13 cellular contexts compared by ENCODE assay signal in the genomic region with DNA sequence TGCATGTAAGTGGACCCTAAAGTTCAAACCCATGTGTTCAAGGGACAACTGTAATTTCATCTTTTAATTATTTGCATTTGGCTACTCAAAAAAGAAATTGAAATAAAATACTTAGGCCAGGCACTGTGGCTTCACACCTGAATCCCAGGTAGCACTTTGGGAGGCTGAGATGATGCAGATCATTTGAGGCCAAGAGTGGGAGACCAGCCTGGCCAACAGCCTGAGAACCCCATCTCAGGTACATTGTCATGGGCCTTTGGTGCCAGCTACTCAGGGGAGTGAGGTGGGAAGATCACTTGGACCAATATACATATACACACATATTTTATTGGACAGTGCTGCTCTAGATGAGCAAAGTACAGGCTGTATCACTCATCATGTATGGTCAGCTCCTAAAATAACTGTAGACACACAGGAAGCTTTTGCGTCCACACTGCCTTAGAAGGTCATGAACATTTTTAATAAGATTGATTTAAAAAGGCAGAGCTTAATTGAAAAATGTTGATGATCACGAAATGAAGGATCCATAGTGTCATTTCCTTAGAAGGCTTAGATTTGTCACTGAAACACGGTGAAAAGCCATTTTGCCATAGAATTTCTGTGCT. TPM values are rescaled to one million over a fixed set of nuclear protein-coding genes. Genes with fewer than 3 reads are reported as not detected.
DNase-seq lines count a peak whose midpoint lies in the region; ATAC-seq and TF ChIP-seq lines count a peak whose summit lies in the region.
"Had no signal": no experiment of that assay in that cellular context is flagged by ENCODE, and none has a peak within 500 bp of the region (broad histone marks: within the 10 kb centered on the region; RNA-seq: fewer than 3 reads in every experiment).

No MANE protein-coding gene starts in this region.

- peaks cover 9% of the 10 kb centered on the region for H4K20me1 ChIP-seq in GM23338 (replicated peaks; ENCODE audit: insufficient read depth)

- no peak for DNase-seq in activated CD8-positive, alpha-beta T cell treated with anti-CD3 and anti-CD28 coated beads for 36 hours
- no peak for DNase-seq in activated CD8-positive, alpha-beta T cell treated with anti-CD3 and anti-CD28 coated beads, Interleukin-2, amount 10 ng/mL, durations not matched to agents 7 days and 5 days
- DNase-seq in GM23338 (ENCODE audit: low spot score) (no peak), WTC11 (ENCODE audit: low spot score) (no peak), GM10266 (ENCODE audit: extremely low spot score) (no peak), colonic mucosa (no peak)
- no peak for DNase-seq in naive thymus-derived CD4-positive, alpha-beta T cell
- DNase-seq: head of caudate nucleus, NCI-H524 had no signal

- no peak overlapping the region for H3K9ac ChIP-seq in colonic mucosa (ENCODE audit: low read depth in 2 of 2, low read length in 2 of 2)

- peak overlapping the region; percentile 52 for H3K27ac Mint-ChIP-seq in activated CD8-positive, alpha-beta T cell treated with anti-CD3 and anti-CD28 coated beads for 36 hours
- no peak overlapping the region for H3K27ac Mint-ChIP-seq in activated CD8-positive, alpha-beta T cell treated with anti-CD3 and anti-CD28 coated beads, Interleukin-2, amount 10 ng/mL, durations not matched to agents 7 days and 5 days
- H3K27ac Mint-ChIP-seq in GM23338 (no peak overlapping the region), WTC11 (peak overlapping the region; percentile 53; the same call in 1 of the 2 replicates)
- H3K27ac Mint-ChIP-seq in naive thymus-derived CD4-positive, alpha-beta T cell = peak overlapping the region in 7 of 9 donors; percentile 7 to 83 (median 47)

- H3K4me3 Mint-ChIP-seq in activated CD8-positive, alpha-beta T cell treated with anti-CD3 and anti-CD28 coated beads for 36 hours = no peak overlapping the region
- H3K4me3 Mint-ChIP-seq in activated CD8-positive, alpha-beta T cell treated with anti-CD3 and anti-CD28 coated beads, Interleukin-2, amount 10 ng/mL, durations not matched to agents 7 days and 5 days = no peak overlapping the region
- H3K4me3 Mint-ChIP-seq in GM23338 = no peak overlapping the region
- no peak overlapping the region for H3K4me3 Mint-ChIP-seq in WTC11
- H3K4me3 Mint-ChIP-seq in naive thymus-derived CD4-positive, alpha-beta T cell = no peak overlapping the region
- H3K4me3 Mint-ChIP-seq: brain had no signal

- H3K4me2 ChIP-seq in GM23338 = no peak overlapping the region

- no peak for TF ChIP-seq CTCF in activated CD8-positive, alpha-beta T cell treated with anti-CD3 and anti-CD28 coated beads for 36 hours (IDR thresholded peaks at IDR 0.05)
- no peak for TF ChIP-seq CTCF in GM23338 (conservative IDR thresholded peaks at IDR 0.05; ENCODE audit: low read depth in 2 of 2)
- no peak for TF ChIP-seq CTCF in WTC11 (IDR thresholded peaks at IDR 0.05)
- TF ChIP-seq CTCF in GM10266 (IDR thresholded peaks at IDR 0.05; ENCODE audit: control insufficient read depth, insufficient read depth, low read depth, missing control alignments) = no peak
- no peak for TF ChIP-seq CTCF in colonic mucosa (IDR thresholded peaks at IDR 0.05)

- H3K4me3 ChIP-seq in GM23338 (no peak overlapping the region), colonic mucosa (no peak overlapping the region)
- no peak overlapping the region for H3K4me3 ChIP-seq in naive thymus-derived CD4-positive, alpha-beta T cell (ENCODE audit: low read length)
- H3K4me3 ChIP-seq: right atrium auricular region had no signal

- peaks cover 24% of the 10 kb centered on the region for H3K4me1 Mint-ChIP-seq in activated CD8-positive, alpha-beta T cell treated with anti-CD3 and anti-CD28 coated beads for 36 hours (ENCODE audit: low read depth)
- peaks cover 27% of the 10 kb centered on the region for H3K4me1 Mint-ChIP-seq in activated CD8-positive, alpha-beta T cell treated with anti-CD3 and anti-CD28 coated beads, Interleukin-2, amount 10 ng/mL, durations not matched to agents 7 days and 5 days (ENCODE audit: low read depth)
- H3K4me1 Mint-ChIP-seq in GM23338 = peaks cover 20% of the 10 kb centered on the region
- peaks cover 20% of the 10 kb centered on the region for H3K4me1 Mint-ChIP-seq in WTC11
- H3K4me1 Mint-ChIP-seq in naive thymus-derived CD4-positive, alpha-beta T cell = peaks cover 22 to 39% (median 33%) of the 10 kb centered on the region in 7 donors

- H3K4me1 ChIP-seq in GM23338 (ENCODE audit: insufficient read depth) (peaks cover 5% of the 10 kb centered on the region), colonic mucosa (peaks cover 7% of the 10 kb centered on the region)
- H3K4me1 ChIP-seq in naive thymus-derived CD4-positive, alpha-beta T cell (ENCODE audit: control insufficient read depth in 2 of 2, insufficient read depth in 2 of 2, low read length in 2 of 2) = peaks cover 6 to 15% of the 10 kb centered on the region in 2 donors

- H3F3A ChIP-seq in GM23338 (replicated peaks; ENCODE audit: low read depth) = peaks cover 43% of the 10 kb centered on the region

- no peaks in the 10 kb centered on the region for H3K9me3 Mint-ChIP-seq in activated CD8-positive, alpha-beta T cell treated with anti-CD3 and anti-CD28 coated beads for 36 hours
- H3K9me3 Mint-ChIP-seq in activated CD8-positive, alpha-beta T cell treated with anti-CD3 and anti-CD28 coated beads, Interleukin-2, amount 10 ng/mL, durations not matched to agents 7 days and 5 days (ENCODE audit: insufficient read depth) = no peaks in the 10 kb centered on the region
- H3K9me3 Mint-ChIP-seq in GM23338 (no peaks in the 10 kb centered on the region), WTC11 (no peaks in the 10 kb centered on the region)
- peaks cover 0 to 2% (median 0%) of the 10 kb centered on the region in 11 donors for H3K9me3 Mint-ChIP-seq in naive thymus-derived CD4-positive, alpha-beta T cell
- H3K9me3 Mint-ChIP-seq: activated T-helper 17 cell treated with anti-CD3 and anti-CD28 coated beads, Interleukin-2, amount 50 U/mL, for 72 hours had no signal

- no peaks in the 10 kb centered on the region for H3K27me3 ChIP-seq in GM23338 (ENCODE audit: insufficient read depth)
- no peaks in the 10 kb centered on the region for H3K27me3 ChIP-seq in naive thymus-derived CD4-positive, alpha-beta T cell (ENCODE audit: control insufficient read depth in 2 of 2, insufficient read depth in 2 of 2, low read length in 2 of 2)
- H3K27me3 ChIP-seq in colonic mucosa = no peaks in the 10 kb centered on the region
- H3K27me3 ChIP-seq: right atrium auricular region had no signal

- CTCF ChIA-PET in activated CD8-positive, alpha-beta T cell treated with anti-CD3 and anti-CD28 coated beads for 36 hours (lab: Charles Lee) = interaction anchor here (0.8 to 1.3 kb wide), 3 partner anchors 8 to 32 kb away, joined by 3 to 4 read pairs (median 3); no protein-coding TSS in a partner anchor
- CTCF ChIA-PET in activated CD8-positive, alpha-beta T cell treated with anti-CD3 and anti-CD28 coated beads, Interleukin-2, amount 10 ng/mL, durations not matched to agents 7 days and 5 days (lab: Charles Lee) = interaction anchor here (1.3 kb wide), 2 partner anchors 9 to 19 kb away, joined by 3 to 4 read pairs; no protein-coding TSS in a partner anchor
- CTCF ChIA-PET in WTC11 (lab: Charles Lee) = no interaction called here
- CTCF ChIA-PET in naive thymus-derived CD4-positive, alpha-beta T cell (lab: Charles Lee) = no interaction called here

- H3K36me3 ChIP-seq in GM23338 (ENCODE audit: insufficient read depth) = peaks cover 47% of the 10 kb centered on the region
- H3K36me3 ChIP-seq in naive thymus-derived CD4-positive, alpha-beta T cell (ENCODE audit: control insufficient read depth in 2 of 3, insufficient read depth in 3 of 3, low read length in 3 of 3) = peaks cover 20 to 49% (median 25%) of the 10 kb centered on the region in 3 experiments
- H3K36me3 ChIP-seq in colonic mucosa = peaks cover 30% of the 10 kb centered on the region

- H3K27ac ChIP-seq in GM23338 (ENCODE audit: low read depth) (peak overlapping the region; percentile 47; the same call in 1 of the 2 replicates), colonic mucosa (no peak overlapping the region)
- no peak overlapping the region for H3K27ac ChIP-seq in naive thymus-derived CD4-positive, alpha-beta T cell (ENCODE audit: low read depth, low read length)
- H3K27ac ChIP-seq: right atrium auricular region had no signal

- intact Hi-C loops in activated CD8-positive, alpha-beta T cell treated with anti-CD3 and anti-CD28 coated beads for 36 hours (cut with micrococcal nuclease) = no loop called here
- intact Hi-C loops in naive thymus-derived CD4-positive, alpha-beta T cell (cut with micrococcal nuclease) = loop anchor here in 1 of 2 donors (5.0 kb wide), 1 partner anchor 1921 kb away; a partner anchor contains a TSS
- intact Hi-C loops in colonic mucosa (cut with DNase I) = no loop called here

- H3K79me2 ChIP-seq in GM23338 (replicated peaks; ENCODE audit: insufficient read depth) = peaks cover 23% of the 10 kb centered on the region

- no peak overlapping the region for H2AFZ ChIP-seq in GM23338

- peaks cover 58% of the 10 kb centered on the region for H3K36me3 Mint-ChIP-seq in activated CD8-positive, alpha-beta T cell treated with anti-CD3 and anti-CD28 coated beads for 36 hours (ENCODE audit: low read depth)
- H3K36me3 Mint-ChIP-seq in activated CD8-positive, alpha-beta T cell treated with anti-CD3 and anti-CD28 coated beads, Interleukin-2, amount 10 ng/mL, durations not matched to agents 7 days and 5 days (ENCODE audit: low read depth) = peaks cover 69% of the 10 kb centered on the region
- H3K36me3 Mint-ChIP-seq in GM23338 (ENCODE audit: low read depth) (peaks cover 75% of the 10 kb centered on the region), WTC11 (peaks cover 41% of the 10 kb centered on the region)
- peaks cover 3 to 29% (median 24%) of the 10 kb centered on the region in 5 donors for H3K36me3 Mint-ChIP-seq in naive thymus-derived CD4-positive, alpha-beta T cell

- H3K9me3 ChIP-seq in naive thymus-derived CD4-positive, alpha-beta T cell (ENCODE audit: control insufficient read depth in 2 of 3, low read length in 3 of 3) = no peaks in the 10 kb centered on the region
- H3K9me3 ChIP-seq in colonic mucosa = no peaks in the 10 kb centered on the region
- H3K9me3 ChIP-seq: right atrium auricular region had no signal

- ATAC-seq in activated CD8-positive, alpha-beta T cell treated with anti-CD3 and anti-CD28 coated beads for 36 hours = no peak
- ATAC-seq in activated CD8-positive, alpha-beta T cell treated with anti-CD3 and anti-CD28 coated beads, Interleukin-2, amount 10 ng/mL, durations not matched to agents 7 days and 5 days = no peak
- no peak for ATAC-seq in GM23338
- no peak for ATAC-seq in WTC11
- no peak for ATAC-seq in naive thymus-derived CD4-positive, alpha-beta T cell
- ATAC-seq in GM19467 (IDR thresholded peaks at IDR 0.05; ENCODE audit: unreplicated experiment) = no peak
- ATAC-seq: activated T-helper 17 cell treated with anti-CD3 and anti-CD28 coated beads, Interleukin-2, amount 50 U/mL, for 72 hours had no signal

- H3K9me2 ChIP-seq in GM23338 (ENCODE audit: insufficient read depth) = no peaks in the 10 kb centered on the region

- POLR2A ChIA-PET in activated CD8-positive, alpha-beta T cell treated with anti-CD3 and anti-CD28 coated beads for 36 hours (lab: Charles Lee) = interaction anchor here (0.7 to 9.1 kb wide), 4 partner anchors 10 to 291 kb away, joined by 3 to 179 read pairs (median 55); a partner anchor contains a TSS
- POLR2A ChIA-PET in activated CD8-positive, alpha-beta T cell treated with anti-CD3 and anti-CD28 coated beads, Interleukin-2, amount 10 ng/mL, durations not matched to agents 7 days and 5 days (lab: Charles Lee) = interaction anchor here (0.7 to 7.9 kb wide), 3 partner anchors 9 to 23 kb away, joined by 3 to 187 read pairs (median 4); a partner anchor contains a TSS
- POLR2A ChIA-PET in WTC11 (lab: Charles Lee) = interaction anchor here (0.5 kb wide), 1 partner anchor 1088 kb away, joined by 3 read pairs; no protein-coding TSS in a partner anchor
- POLR2A ChIA-PET in naive thymus-derived CD4-positive, alpha-beta T cell (lab: Charles Lee) = interaction anchor here (0.5 to 9.6 kb wide), 5 partner anchors 10 to 1116 kb away, joined by 3 to 115 read pairs (median 4); a partner anchor contains a TSS

- no peaks in the 10 kb centered on the region for H3K27me3 Mint-ChIP-seq in activated CD8-positive, alpha-beta T cell treated with anti-CD3 and anti-CD28 coated beads for 36 hours
- H3K27me3 Mint-ChIP-seq in activated CD8-positive, alpha-beta T cell treated with anti-CD3 and anti-CD28 coated beads, Interleukin-2, amount 10 ng/mL, durations not matched to agents 7 days and 5 days (ENCODE audit: low read depth) = no peaks in the 10 kb centered on the region
- peaks cover 13% of the 10 kb centered on the region for H3K27me3 Mint-ChIP-seq in GM23338 (ENCODE audit: insufficient read depth, low read depth, poor library complexity)
- H3K27me3 Mint-ChIP-seq in WTC11 (ENCODE audit: low read depth) = no peaks in the 10 kb centered on the region
- no peaks in the 10 kb centered on the region for H3K27me3 Mint-ChIP-seq in naive thymus-derived CD4-positive, alpha-beta T cell
- H3K27me3 Mint-ChIP-seq: activated T-helper 17 cell treated with anti-CD3 and anti-CD28 coated beads, Interleukin-2, amount 50 U/mL, for 72 hours had no signal

RNA-seq across cellular contexts. Expression of a gene that starts 2.5 kb away (rescaled TPM):
- 10 to 100 TPM; 28.0 to 28.5 TPM for total RNA-seq in activated CD8-positive, alpha-beta T cell treated with anti-CD3 and anti-CD28 coated beads for 36 hours
- total RNA-seq in activated CD8-positive, alpha-beta T cell treated with anti-CD3 and anti-CD28 coated beads, Interleukin-2, amount 10 ng/mL, durations not matched to agents 7 days and 5 days = 10 to 100 TPM; 41.3 to 45.3 TPM
- total RNA-seq in GM23338 (2014; rRNA removed; shearing (Covaris generic)) = 21.7 and 39.0 TPM in 2 replicates
- 23.9 and 24.8 TPM in 2 replicates for polyA plus RNA-seq in GM23338 (2016; fragmentation: Nextera tagmentation; extraction: Ambion mirVana)
- total RNA-seq in WTC11 (2021) (24.3 to 28.4 TPM (median 25.7 TPM) in 3 replicates), colonic mucosa (10 to 100 TPM; 17.7 to 20.3 TPM)
- 10 to 100 TPM; 44.4 to 54.0 (median 46.8) TPM for total RNA-seq in naive thymus-derived CD4-positive, alpha-beta T cell
- polyA plus RNA-seq in naive thymus-derived CD4-positive, alpha-beta T cell = 10 to 100 TPM; 10.6 to 19.7 TPM

RNA-seq across cellular contexts. Expression of a gene that starts 23.5 kb away (rescaled TPM):
- 100 to 1,000 TPM; 108 to 116 TPM for total RNA-seq in activated CD8-positive, alpha-beta T cell treated with anti-CD3 and anti-CD28 coated beads for 36 hours
- 100 to 1,000 TPM in 1 of 2 experiments, 10 to 100 TPM in 1; 96.1 to 106 TPM for total RNA-seq in activated CD8-positive, alpha-beta T cell treated with anti-CD3 and anti-CD28 coated beads, Interleukin-2, amount 10 ng/mL, durations not matched to agents 7 days and 5 days
- total RNA-seq in GM23338 (2014; rRNA removed; shearing (Covaris generic)) = 55.4 and 76.3 TPM in 2 replicates
- polyA plus RNA-seq in GM23338 (2016; fragmentation: Nextera tagmentation; extraction: Ambion mirVana) = 161 and 184 TPM in 2 replicates
- total RNA-seq in WTC11 (2021) = 78.3 to 93.1 TPM (median 82.4 TPM) in 3 replicates
- total RNA-seq in naive thymus-derived CD4-positive, alpha-beta T cell = 100 to 1,000 TPM in 4 of 5 experiments, 10 to 100 TPM in 1; 89.7 to 249 (median 139) TPM
- 10 to 100 TPM; 32.1 to 56.1 TPM for polyA plus RNA-seq in naive thymus-derived CD4-positive, alpha-beta T cell
- 10 to 100 TPM; 57.8 to 84.5 TPM for total RNA-seq in colonic mucosa

RNA-seq across cellular contexts. Expression of a gene that starts 23.8 kb away (rescaled TPM):
- total RNA-seq in activated CD8-positive, alpha-beta T cell treated with anti-CD3 and anti-CD28 coated beads for 36 hours = 100 to 1,000 TPM; 128 to 129 TPM
- 100 to 1,000 TPM; 139 to 147 TPM for total RNA-seq in activated CD8-positive, alpha-beta T cell treated with anti-CD3 and anti-CD28 coated beads, Interleukin-2, amount 10 ng/mL, durations not matched to agents 7 days and 5 days
- total RNA-seq in GM23338 (2014; rRNA removed; shearing (Covaris generic)) = 85.2 and 98.0 TPM in 2 replicates
- polyA plus RNA-seq in GM23338 (2016; fragmentation: Nextera tagmentation; extraction: Ambion mirVana) = 47.3 and 55.2 TPM in 2 replicates
- total RNA-seq in WTC11 (2021) (78.3 to 85.1 TPM (median 83.4 TPM) in 3 replicates), colonic mucosa (10 to 100 TPM; 15.1 to 41.2 TPM)
- total RNA-seq in naive thymus-derived CD4-positive, alpha-beta T cell = 100 to 1,000 TPM in 1 of 5 experiments, 10 to 100 TPM in 4; 24.5 to 102 (median 31.0) TPM
- 1 to 10 TPM; 4.0 to 5.2 TPM for polyA plus RNA-seq in naive thymus-derived CD4-positive, alpha-beta T cell

Comparison
In these comparisons a context has a peak if more than half of its experiments do, and no peak if none do; other contexts are left out.
1. H3K27ac Mint-ChIP-seq: peak in activated CD8-positive, alpha-beta T cell treated with anti-CD3 and anti-CD28 coated beads for 36 hours (single experiment), WTC11 (single experiment) and naive thymus-derived CD4-positive, alpha-beta T cell (7 of 9); none in activated CD8-positive, alpha-beta T cell treated with anti-CD3 and anti-CD28 coated beads, Interleukin-2, amount 10 ng/mL, durations not matched to agents 7 days and 5 days (single experiment) and GM23338 (single experiment).
2. CTCF ChIA-PET loops: an anchor here in activated CD8-positive, alpha-beta T cell treated with anti-CD3 and anti-CD28 coated beads for 36 hours (0.8 to 1.3 kb wide) and activated CD8-positive, alpha-beta T cell treated with anti-CD3 and anti-CD28 coated beads, Interleukin-2, amount 10 ng/mL, durations not matched to agents 7 days and 5 days (1.3 kb wide); none called in WTC11 and naive thymus-derived CD4-positive, alpha-beta T cell.